ENCODE assay signal across 17 cellular contexts in the genomic region with DNA sequence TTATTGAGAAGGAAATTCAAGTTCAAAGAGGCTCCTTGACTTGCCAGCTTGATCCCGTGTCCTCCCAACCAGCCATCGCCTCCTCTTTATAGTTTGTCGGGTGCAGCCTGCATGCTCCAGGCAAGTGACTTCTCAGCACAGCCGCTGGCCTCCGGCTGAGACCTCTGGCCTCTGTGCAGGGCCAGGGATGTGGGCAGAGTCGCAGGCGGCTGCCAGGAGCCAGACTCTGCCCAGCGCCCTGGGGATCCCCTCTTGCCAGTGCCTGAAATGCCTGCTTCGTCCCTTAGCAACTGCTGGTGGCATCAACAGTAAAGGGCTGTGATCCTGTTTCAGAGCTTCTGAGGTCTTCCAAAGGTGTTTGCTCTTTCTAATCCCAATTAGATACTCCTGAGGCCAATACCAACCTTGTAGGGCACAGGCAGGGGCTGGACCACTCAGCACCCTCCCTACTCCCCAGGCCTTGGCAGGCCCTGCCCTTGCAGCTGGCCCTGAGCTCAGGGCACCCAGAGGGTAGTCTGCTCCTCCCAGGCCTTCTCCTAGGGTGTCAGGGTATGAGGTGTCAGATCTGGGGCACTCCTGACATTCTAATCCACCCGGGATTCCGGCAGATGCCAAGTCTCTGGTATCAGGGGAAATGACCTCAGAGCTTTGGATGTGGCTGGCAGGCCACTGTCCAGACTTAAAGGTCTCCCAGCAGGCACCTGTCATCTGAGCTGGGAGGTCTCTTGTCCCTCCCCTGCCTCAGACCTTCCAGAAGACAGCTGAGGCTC.
DNase-seq lines count a peak whose midpoint lies in the region; ATAC-seq and TF ChIP-seq lines count a peak whose summit lies in the region.
"Had no signal": no experiment of that assay in that cellular context is flagged by ENCODE, and none has a peak within 500 bp of the region (broad histone marks: within the 10 kb centered on the region; RNA-seq: fewer than 3 reads in every experiment).

No MANE protein-coding gene starts in this region.

- H3K4me1 ChIP-seq in right atrium auricular region: peaks cover 0 to 8% of the 10 kb centered on the region in 2 donors
- peaks cover 10 to 17% of the 10 kb centered on the region in 2 donors for H3K4me1 ChIP-seq in gastrocnemius medialis

- H3K27me3 ChIP-seq in right atrium auricular region: no peaks in the 10 kb centered on the region
- H3K27me3 ChIP-seq in gastrocnemius medialis: no peaks in the 10 kb centered on the region

- peaks cover 4% of the 10 kb centered on the region for H3K27me3 Mint-ChIP-seq in activated naive CD8-positive, alpha-beta T cell treated with anti-CD3 and anti-CD28 coated beads for 36 hours

- intact Hi-C loops in Right ventricle myocardium inferior (cut with DNase I): no loop called here
- intact Hi-C loops in cardiac septum (cut with DNase I): no loop called here
- intact Hi-C loops in gastrocnemius medialis (cut with DNase I; ENCODE audit: low total_unique reads): loop anchor here (2.0 to 10.0 kb wide), 3 partner anchors 58 to 162 kb away; a partner anchor contains a TSS

- no peak for TF ChIP-seq POLR2A in gastrocnemius medialis (IDR thresholded peaks at IDR 0.05)

- H3K9me3 Mint-ChIP-seq in activated naive CD8-positive, alpha-beta T cell treated with anti-CD3 and anti-CD28 coated beads for 36 hours: no peaks in the 10 kb centered on the region
- H3K9me3 Mint-ChIP-seq: CD14-positive monocyte had no signal

- H3K4me1 Mint-ChIP-seq in activated naive CD8-positive, alpha-beta T cell treated with anti-CD3 and anti-CD28 coated beads for 36 hours: peaks cover 8% of the 10 kb centered on the region

- no peak for TF ChIP-seq CTCF in right atrium auricular region (IDR thresholded peaks at IDR 0.05)
- no peak for TF ChIP-seq CTCF in gastrocnemius medialis (IDR thresholded peaks at IDR 0.05 in 4 of 5, conservative IDR thresholded peaks at IDR 0.05 in 1 of 5)

- no peak overlapping the region for H3K27ac ChIP-seq in right atrium auricular region
- H3K27ac ChIP-seq in gastrocnemius medialis: peak overlapping the region; percentile 14 to 70 (median 64)
- H3K27ac ChIP-seq: SK-N-MC had no signal

- H3K36me3 Mint-ChIP-seq in activated naive CD8-positive, alpha-beta T cell treated with anti-CD3 and anti-CD28 coated beads for 36 hours: no peaks in the 10 kb centered on the region
- H3K36me3 Mint-ChIP-seq: CD14-positive monocyte had no signal

- DNase-seq in Right ventricle myocardium inferior (ENCODE audit: missing footprints) (no peak), cardiac septum (ENCODE audit: low spot score) (no peak), right atrium auricular region (ENCODE audit: low spot score) (peak; percentile 55), gastrocnemius medialis (peak; percentile 16 to 86), cerebellar cortex (ENCODE audit: low spot score) (no peak), NCI-H69 (lab: John Stamatoyannopoulos, UW) (no peak)
- DNase-seq in activated naive CD8-positive, alpha-beta T cell treated with anti-CD3 and anti-CD28 coated beads for 36 hours: no peak
- DNase-seq: 8988T, COR-L47, HCEC 1CT, NCI-H1092, NCI-H1694 treated with DMSO at 0.1 percent for 48 hours, NCI-H345, PC-3 had no signal

- H3K36me3 ChIP-seq in right atrium auricular region (no peaks in the 10 kb centered on the region), gastrocnemius medialis (no peaks in the 10 kb centered on the region)

- no peak overlapping the region for H3K4me3 ChIP-seq in right atrium auricular region
- no peak overlapping the region for H3K4me3 ChIP-seq in gastrocnemius medialis
- H3K4me3 ChIP-seq: SK-N-MC had no signal

- H3K27ac Mint-ChIP-seq in activated naive CD8-positive, alpha-beta T cell treated with anti-CD3 and anti-CD28 coated beads for 36 hours: no peak overlapping the region

- ATAC-seq in Right ventricle myocardium inferior (peak; percentile 94), gastrocnemius medialis (peak; percentile 55 to 92), GM21529 (IDR thresholded peaks at IDR 0.05; ENCODE audit: unreplicated experiment) (no peak)
- ATAC-seq: PC-3 had no signal

- in situ Hi-C loops in gastrocnemius medialis (cut with MboI; ENCODE audit: low sequenced_read_pairs in 4 of 4): no loop called here

- no peak overlapping the region for H3K4me3 Mint-ChIP-seq in activated naive CD8-positive, alpha-beta T cell treated with anti-CD3 and anti-CD28 coated beads for 36 hours
- H3K4me3 Mint-ChIP-seq: CD14-positive monocyte had no signal

- H3K9me3 ChIP-seq in right atrium auricular region (no peaks in the 10 kb centered on the region), gastrocnemius medialis (no peaks in the 10 kb centered on the region)

Comparison
In these comparisons a context has a peak if more than half of its experiments do, and no peak if none do; other contexts are left out.
1. DNase-seq: peak in right atrium auricular region (single experiment) and gastrocnemius medialis (2 of 2); none in Right ventricle myocardium inferior (single experiment), cardiac septum (single experiment), cerebellar cortex (single experiment), NCI-H69 (single experiment) and activated naive CD8-positive, alpha-beta T cell treated with anti-CD3 and anti-CD28 coated beads for 36 hours (single experiment).
2. H3K27ac ChIP-seq: peak in gastrocnemius medialis (4 of 4); none in right atrium auricular region (0 of 2).